In the genomic region with DNA sequence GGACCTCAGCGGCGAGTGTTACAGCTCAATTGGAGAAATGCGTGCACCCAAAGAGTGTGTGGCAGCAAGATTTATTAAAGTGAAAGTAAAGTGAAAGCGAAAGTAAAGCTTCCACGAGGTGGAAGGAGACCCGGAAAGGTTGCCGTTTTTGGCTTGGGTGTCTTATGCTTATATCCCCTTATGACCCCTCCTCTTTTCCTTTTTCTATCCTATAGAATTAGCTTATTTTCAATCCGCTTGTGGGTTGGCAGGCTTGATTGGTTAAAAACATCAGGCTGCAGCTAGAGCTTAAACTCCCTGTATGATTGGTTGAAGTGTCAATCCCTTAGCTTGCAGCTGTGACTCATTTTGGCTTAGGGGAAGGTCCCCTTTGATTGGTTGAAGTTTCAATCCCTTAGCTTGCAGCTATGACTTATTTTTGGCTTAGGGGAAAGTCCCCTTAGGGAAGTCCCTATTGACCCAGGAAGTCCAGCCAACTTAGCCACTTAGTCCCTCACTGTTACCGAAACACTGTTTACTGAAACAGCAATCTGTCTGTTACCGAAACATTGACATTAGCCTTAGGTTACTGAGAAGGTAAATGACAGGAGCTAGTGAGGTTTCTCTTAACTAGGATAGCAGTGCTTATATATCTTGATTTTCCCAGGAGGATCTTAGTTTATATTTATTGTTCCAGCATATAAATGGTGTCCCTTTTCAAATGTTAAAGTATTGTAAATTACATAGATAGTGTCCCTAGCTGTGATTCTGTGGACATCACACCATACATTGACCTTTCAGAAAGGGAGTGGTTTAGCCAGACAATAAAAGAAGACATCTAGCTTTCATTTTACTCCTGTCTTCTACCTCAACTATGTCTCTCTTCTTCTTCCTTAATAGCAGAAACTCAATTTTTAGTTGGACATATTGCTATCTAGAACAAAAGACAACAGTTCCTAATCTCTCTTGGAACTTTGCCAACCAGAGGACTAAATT, we compare ENCODE assay signal across 8 cellular contexts.
DNase-seq lines count a peak whose midpoint lies in the region; ATAC-seq and TF ChIP-seq lines count a peak whose summit lies in the region.

No MANE protein-coding gene starts in this region.

- BruUV-seq in IMR-90 (replicated peaks; lab: Mats Ljungman, UMichigan): no TSS peak

- H4K20me1 ChIP-seq in DND-41 (ENCODE audit: insufficient read depth, low read length) (no peaks in the 10 kb centered on the region), IMR-90 (ENCODE audit: insufficient read depth, low read length) (no peaks in the 10 kb centered on the region)

- H3K4me2 ChIP-seq in DND-41 (ENCODE audit: insufficient read depth, low read length) (peak overlapping the region; percentile 59), IMR-90 (ENCODE audit: low read depth, low read length) (no peak overlapping the region)

- H3K27ac ChIP-seq in DND-41 (ENCODE audit: low read length) (peak overlapping the region; percentile 53; the same call in 1 of the 2 replicates), IMR-90 (ENCODE audit: insufficient read depth, low read length) (no peak overlapping the region), urinary bladder (ENCODE audit: low read depth) (no peak overlapping the region)

- H3K9me3 ChIP-seq in DND-41 (ENCODE audit: insufficient read depth, low read length, severe bottlenecking): no peaks in the 10 kb centered on the region
- H3K9me3 ChIP-seq in IMR-90 (ENCODE audit: control insufficient read depth, insufficient read depth, low read length): peaks cover 2% of the 10 kb centered on the region; the same call in 1 of the 2 replicates
- H3K9me3 ChIP-seq in T-helper 17 cell (ENCODE audit: control insufficient read depth, low read length, poor library complexity, severe bottlenecking): no peaks in the 10 kb centered on the region

- peak; percentile 90 for ATAC-seq in DND-41 (ENCODE audit: insufficient read depth, low read depth)
- peak; percentile 84 for ATAC-seq in GM21447 (IDR thresholded peaks at IDR 0.05; ENCODE audit: unreplicated experiment)
- no peak for ATAC-seq in IMR-90 (ENCODE audit: low read depth)
- ATAC-seq in T-helper 17 cell: peak; percentile 80
- ATAC-seq in central memory CD8-positive, alpha-beta T cell (replicated peaks; ENCODE audit: extremely low read depth, poor library complexity, severe bottlenecking): peak; percentile 73

- H3K4me3 ChIP-seq in DND-41 (ENCODE audit: low read depth in 1 of 2, low read length in 2 of 2) (peak overlapping the region in 1 of 2 experiments; percentile 52; a peak in 2 of 4 replicates), IMR-90 (ENCODE audit: insufficient read depth, low read depth, low read length) (no peak overlapping the region), urinary bladder (ENCODE audit: low read depth, low read length) (peak overlapping the region; percentile 32)

- no peaks in the 10 kb centered on the region for H3K9me3 Mint-ChIP-seq in central memory CD8-positive, alpha-beta T cell

- H2BK120ac ChIP-seq in IMR-90 (ENCODE audit: low read depth, low read length): no peak overlapping the region

- H2AK9ac ChIP-seq in IMR-90 (replicated peaks; ENCODE audit: low read depth, low read length, poor library complexity): no peak overlapping the region

- no peak overlapping the region for H2BK15ac ChIP-seq in IMR-90 (ENCODE audit: low read depth, low read length)

- intact Hi-C loops in IMR-90 (cut with micrococcal nuclease): no loop called here

- H3K27me3 ChIP-seq in DND-41 (ENCODE audit: insufficient read depth, low read length, poor library complexity): no peaks in the 10 kb centered on the region
- no peaks in the 10 kb centered on the region for H3K27me3 ChIP-seq in IMR-90 (ENCODE audit: control insufficient read depth, insufficient read depth, low read length)

- no peak overlapping the region for H2BK20ac ChIP-seq in IMR-90 (ENCODE audit: low read depth, low read length)

- peaks cover 2% of the 10 kb centered on the region for H3K36me3 Mint-ChIP-seq in T-helper 17 cell (ENCODE audit: low read depth)
- H3K36me3 Mint-ChIP-seq in central memory CD8-positive, alpha-beta T cell (ENCODE audit: insufficient read depth): peaks cover 6% of the 10 kb centered on the region

- TF ChIP-seq CTCF in DND-41 (IDR thresholded peaks at IDR 0.05; ENCODE audit: borderline replicate concordance, extremely low read depth, low read length, poor library complexity, severe bottlenecking) (no peak), IMR-90 (conservative IDR thresholded peaks at IDR 0.05; ENCODE audit: low read depth, low read length) (no peak), GM13977 (IDR thresholded peaks at IDR 0.05; ENCODE audit: extremely low read depth, insufficient read depth, missing control alignments) (no peak)

- POLR2A ChIA-PET in IMR-90 (lab: Charles Lee; ENCODE audit: unreplicated experiment): no interaction called here

- H3K56ac ChIP-seq in IMR-90 (ENCODE audit: extremely low read depth, insufficient read depth, low read length): no peak overlapping the region

- no peak overlapping the region for H3K4ac ChIP-seq in IMR-90 (ENCODE audit: low read depth, low read length)

- TF ChIP-seq POLR2A in IMR-90 (IDR thresholded peaks at IDR 0.05; ENCODE audit: low read depth, low read length): no peak

- H2AFZ ChIP-seq in DND-41 (ENCODE audit: low read depth, low read length) (peak overlapping the region; percentile 90), IMR-90 (replicated peaks; ENCODE audit: low read length, poor library complexity) (no peak overlapping the region)

- no peak overlapping the region for H4K91ac ChIP-seq in IMR-90 (ENCODE audit: insufficient read depth, low read depth, low read length)

- no peaks in the 10 kb centered on the region for H3K79me2 ChIP-seq in DND-41 (ENCODE audit: insufficient read depth, low read length)

- H3K36me3 ChIP-seq in DND-41 (ENCODE audit: insufficient read depth, low read length): no peaks in the 10 kb centered on the region
- no peaks in the 10 kb centered on the region for H3K36me3 ChIP-seq in IMR-90 (ENCODE audit: control insufficient read depth, insufficient read depth, low read length)
- no peaks in the 10 kb centered on the region for H3K36me3 ChIP-seq in urinary bladder (ENCODE audit: insufficient read depth)

- DNase-seq in DND-41 (peak; percentile 62), IMR-90 (peak; percentile 1), T-helper 17 cell (peak in 2 of 3 donors; percentile 9 to 21), myocyte (ENCODE audit: low read depth) (peak; percentile 69), GM13977 (ENCODE audit: low spot score) (no peak)
- DNase-seq in central memory CD8-positive, alpha-beta T cell (ENCODE audit: low spot score in 2 of 2): peak; percentile 14 to 52

- H4K5ac ChIP-seq in IMR-90 (ENCODE audit: low read depth, low read length): no peak overlapping the region

- no peak overlapping the region for H3K23ac ChIP-seq in IMR-90 (ENCODE audit: low read depth, low read length)

- dilution Hi-C loops in IMR-90 (cut with HindIII; ENCODE audit: low sequenced_read_pairs, unreplicated experiment): no loop called here

- no peak overlapping the region for H4K8ac ChIP-seq in IMR-90 (ENCODE audit: low read depth in 2 of 2, low read length in 2 of 2)

- WGBS in IMR-90 (ENCODE audit: extremely low coverage in 2 of 2, insufficient read length in 1 of 2), 2 experiments: 90% methylated on average over 2 of the region's 10 CpGs; no CpG with 5 or more reads in 1 of the 2 experiments
- 74% methylated on average over 10 of the region's 10 CpGs for WGBS in urinary bladder

- H3K14ac ChIP-seq in IMR-90 (replicated peaks; ENCODE audit: low read depth, low read length): no peak overlapping the region

- no peaks in the 10 kb centered on the region for H3K27me3 Mint-ChIP-seq in T-helper 17 cell
- H3K27me3 Mint-ChIP-seq in central memory CD8-positive, alpha-beta T cell: peaks cover 7% of the 10 kb centered on the region

- H3K79me1 ChIP-seq in IMR-90 (ENCODE audit: low read depth in 1 of 2, low read length in 2 of 2): no peaks in the 10 kb centered on the region

- H3K4me1 Mint-ChIP-seq in T-helper 17 cell: peaks cover 14% of the 10 kb centered on the region
- H3K4me1 Mint-ChIP-seq in central memory CD8-positive, alpha-beta T cell: peaks cover 20% of the 10 kb centered on the region

- H3K18ac ChIP-seq in IMR-90 (ENCODE audit: low read depth, low read length): no peak overlapping the region

- H2AK5ac ChIP-seq in IMR-90 (ENCODE audit: low read depth, low read length): no peak overlapping the region

- H3K4me3 Mint-ChIP-seq in T-helper 17 cell: peak overlapping the region; percentile 83
- H3K4me3 Mint-ChIP-seq in central memory CD8-positive, alpha-beta T cell: peak overlapping the region; percentile 79

- peaks cover 18% of the 10 kb centered on the region for H3K4me1 ChIP-seq in DND-41 (ENCODE audit: insufficient read depth, low read length)
- H3K4me1 ChIP-seq in IMR-90 (ENCODE audit: control insufficient read depth, insufficient read depth, low read length): no peaks in the 10 kb centered on the region
- no peaks in the 10 kb centered on the region for H3K4me1 ChIP-seq in urinary bladder (ENCODE audit: insufficient read depth)

- in situ Hi-C loops in IMR-90 (cut with MboI; ENCODE audit: low sequenced_read_pairs): loop anchor here (25.0 kb wide), 1 partner anchor 96 kb away; no protein-coding TSS in a partner anchor
- in situ Hi-C loops in GM13977 (cut with MboI; ENCODE audit: low pct_unique_long_range_greater_than_20kb, low sequenced_read_pairs, unreplicated experiment): no loop called here

- CTCF ChIA-PET in IMR-90 (lab: Yijun Ruan, JAX): no interaction called here

- peak overlapping the region; percentile 93 for H3K27ac Mint-ChIP-seq in T-helper 17 cell
- H3K27ac Mint-ChIP-seq in central memory CD8-positive, alpha-beta T cell (ENCODE audit: low read depth): peak overlapping the region; percentile 86

- H3K9ac ChIP-seq in DND-41 (ENCODE audit: low read depth, low read length) (peak overlapping the region; percentile 26; the same call in 1 of the 2 replicates), IMR-90 (ENCODE audit: low read depth, low read length) (no peak overlapping the region)

- H2BK5ac ChIP-seq in IMR-90 (ENCODE audit: low read depth, low read length, poor library complexity, severe bottlenecking): no peak overlapping the region

- no peak for TF ChIP-seq RAD21 in IMR-90 (IDR thresholded peaks at IDR 0.05; ENCODE audit: low read length)

- no peaks in the 10 kb centered on the region for H3K9me1 ChIP-seq in IMR-90 (ENCODE audit: insufficient read depth, low read length)

TF ChIP-seq in IMR-90, 13 proteins besides CTCF, POLR2A, EP300 and RAD21 (continues in another document):
- TF ChIP-seq SMC3 (IDR thresholded peaks at IDR 0.05; ENCODE audit: low read depth, low read length): no peak
- no peak for TF ChIP-seq MXI1 (IDR thresholded peaks at IDR 0.05; ENCODE audit: borderline replicate concordance, low read depth, low read length)
- TF ChIP-seq RCOR1 (IDR thresholded peaks at IDR 0.05; ENCODE audit: insufficient replicate concordance, low read length): no peak
